In genomic region chr3:160649596-160649995, GRCh38 we compare ENCODE assay signal across 25 cellular contexts. TPM values are rescaled to one million over a fixed set of nuclear protein-coding genes. Genes with fewer than 3 reads are reported as not detected.
DNase-seq lines count a peak whose midpoint lies in the region; FAIRE-seq and TF ChIP-seq lines count a peak whose summit lies in the region.
"Had no signal": no experiment of that assay in that cellular context is flagged by ENCODE, and none has a peak within 500 bp of the region (broad histone marks: within the 10 kb centered on the region; RNA-seq: fewer than 3 reads in every experiment).

No MANE protein-coding gene starts in this region.

- H3K9me1 ChIP-seq in endothelial cell of umbilical vein (replicated peaks; ENCODE audit: control insufficient read depth, extremely low read depth, insufficient read depth, low read length): no peaks in the 10 kb centered on the region

- dilution Hi-C loops in endothelial cell of umbilical vein (cut with MboI; ENCODE audit: extremely low pct_ligation_motif_present, low sequenced_read_pairs): no loop called here

- no peak overlapping the region for H3K4me2 ChIP-seq in endothelial cell of umbilical vein (ENCODE audit: insufficient read depth, low read length)

- H3K27ac ChIP-seq in endothelial cell of umbilical vein (ENCODE audit: insufficient read depth, low read depth, low read length) (no peak overlapping the region), spleen (no peak overlapping the region)
- H3K27ac ChIP-seq: SJCRH30 had no signal

- no peaks in the 10 kb centered on the region for H3K36me3 ChIP-seq in MG63
- no peaks in the 10 kb centered on the region for H3K36me3 ChIP-seq in endothelial cell of umbilical vein (ENCODE audit: control insufficient read depth in 2 of 2, extremely low read depth in 1 of 2, insufficient read depth in 2 of 2, low read length in 2 of 2)
- no peaks in the 10 kb centered on the region for H3K36me3 ChIP-seq in spleen
- H3K36me3 ChIP-seq: SJCRH30 had no signal

- H2AFZ ChIP-seq in endothelial cell of umbilical vein (ENCODE audit: low read depth, low read length): no peak overlapping the region

- H3K4me3 ChIP-seq in AG10803 (ENCODE audit: low read length) (no peak overlapping the region), MG63 (no peak overlapping the region), endothelial cell of umbilical vein (replicated peaks in 1 of 3; ENCODE audit: insufficient read depth in 1 of 3, low read depth in 1 of 3, low read length in 3 of 3) (no peak overlapping the region), spleen (no peak overlapping the region)
- H3K4me3 ChIP-seq: SJCRH30 had no signal

- 80 to 97% (median 94%) methylated on average over 3 of the region's 3 CpGs for WGBS in spleen, 5 donors

- DNase-seq in AG10803 (ENCODE audit: low read depth) (peak; percentile 5), MG63 (peak; percentile 19), endothelial cell of umbilical vein (ENCODE audit: low read depth, low spot score) (no peak), kidney tubule cell (ENCODE audit: low spot score) (peak; percentile 57), NCI-H1694 (lab: John Stamatoyannopoulos, UW) (no peak), DMS153 treated with DMSO at 0.1 percent for 48 hours (lab: John Stamatoyannopoulos, UW; ENCODE audit: unreplicated experiment) (no peak), posterior cingulate gyrus (no peak), spleen (no peak)
- DNase-seq: 8988T, ACHN, Calu3, KBM-7, NCI-H1048, NCI-H1694 treated with DMSO at 0.1 percent for 48 hours, NCI-H2081, NCI-H2227 treated with DMSO at 0.1 percent for 48 hours, NCI-H510A, NCI-H748 treated with DMSO at 0.1 percent for 48 hours, SJCRH30 had no signal

- intact Hi-C loops in endothelial cell of umbilical vein (cut with micrococcal nuclease): no loop called here
- intact Hi-C loops in posterior cingulate gyrus (cut with DNase I): no loop called here
- intact Hi-C loops in spleen (cut with DNase I; ENCODE audit: low total_unique reads): no loop called here

- H3K4me1 ChIP-seq in endothelial cell of umbilical vein (ENCODE audit: control insufficient read depth, extremely low read depth, insufficient read depth, low read length): no peaks in the 10 kb centered on the region
- H3K4me1 ChIP-seq in spleen: no peaks in the 10 kb centered on the region
- H3K4me1 ChIP-seq: SJCRH30 had no signal

- H4K20me1 ChIP-seq in endothelial cell of umbilical vein (replicated peaks; ENCODE audit: control insufficient read depth, extremely low read depth, insufficient read depth, low read length): no peaks in the 10 kb centered on the region

- H3K79me2 ChIP-seq in endothelial cell of umbilical vein (ENCODE audit: control insufficient read depth, insufficient read depth, low read length): no peaks in the 10 kb centered on the region

- TF ChIP-seq POLR2A in endothelial cell of umbilical vein (IDR thresholded peaks at IDR 0.05; ENCODE audit: low read depth, low read length) (no peak), spleen (IDR thresholded peaks at IDR 0.05) (no peak)

- H3K9me3 ChIP-seq in MG63 (no peaks in the 10 kb centered on the region), endothelial cell of umbilical vein (replicated peaks; ENCODE audit: control insufficient read depth, insufficient read depth, low read length) (no peaks in the 10 kb centered on the region), spleen (no peaks in the 10 kb centered on the region)
- H3K9me3 ChIP-seq: SJCRH30 had no signal

- H3K9ac ChIP-seq in endothelial cell of umbilical vein (replicated peaks; ENCODE audit: extremely low read depth, insufficient read depth, low read length): no peak overlapping the region

- CTCF ChIA-PET in endothelial cell of umbilical vein (lab: Charles Lee): interaction anchor here (1.1 to 1.4 kb wide), 3 partner anchors 16 to 86 kb away, joined by 3 read pairs; no protein-coding TSS in a partner anchor

- FAIRE-seq in endothelial cell of umbilical vein (lab: Jason Lieb, UNC): no peak
- FAIRE-seq: GM18507, H1 had no signal

- POLR2A ChIA-PET in endothelial cell of umbilical vein (lab: Charles Lee): interaction anchor here (0.6 kb wide), 1 partner anchor 89 kb away, joined by 4 read pairs; no protein-coding TSS in a partner anchor

- H3K27me3 ChIP-seq in MG63: no peaks in the 10 kb centered on the region
- no peaks in the 10 kb centered on the region for H3K27me3 ChIP-seq in endothelial cell of umbilical vein (ENCODE audit: control insufficient read depth in 2 of 2, insufficient read depth in 2 of 2, low read length in 2 of 2)
- no peaks in the 10 kb centered on the region for H3K27me3 ChIP-seq in spleen (replicated peaks in 1 of 7)
- H3K27me3 ChIP-seq: SJCRH30 had no signal

- TF ChIP-seq CTCF in AG10803 (conservative IDR thresholded peaks at IDR 0.05; ENCODE audit: low read length) (no peak), endothelial cell of umbilical vein (IDR thresholded peaks at IDR 0.05; ENCODE audit: extremely low read depth in 1 of 2, insufficient read depth in 1 of 2, low read depth in 1 of 2, low read length in 2 of 2) (no peak), spleen (IDR thresholded peaks at IDR 0.05 in 8 of 11, conservative IDR thresholded peaks at IDR 0.05 in 3 of 11) (no peak)

- BruUV-seq in endothelial cell of umbilical vein (replicated peaks; lab: Mats Ljungman, UMichigan): no TSS peak

TF ChIP-seq in endothelial cell of umbilical vein, 7 proteins besides CTCF, POLR2A, EP300 and RAD21:
- TF ChIP-seq MYC (IDR thresholded peaks at IDR 0.05; ENCODE audit: low read depth, low read length): no peak
- peak; percentile 30 for TF ChIP-seq FOS (IDR thresholded peaks at IDR 0.05; ENCODE audit: borderline replicate concordance, insufficient read depth, low read length)
- TF ChIP-seq JUN (IDR thresholded peaks at IDR 0.05; ENCODE audit: borderline replicate concordance, insufficient read depth, insufficient read length, low read depth): no peak

RNA-seq across cellular contexts. Expression of gene ARL14, which starts 27.4 kb away (rescaled TPM):
- total RNA-seq in MG63 (2014; rRNA removed; shearing (Covaris generic); ENCODE audit: low replicate concordance): not detected in 2 replicates
- total RNA-seq in endothelial cell of umbilical vein (not detected in 2 replicates), spleen (under 1 TPM in 1 of 7 donors, not detected in 6; 0.39 TPM)
- polyA plus RNA-seq in endothelial cell of umbilical vein (not detected in 2 replicates), spleen (under 1 TPM in 2 of 3 donors, not detected in 1; 0.11 to 0.26 TPM)
- 0.05 and 0.13 TPM in 2 replicates for polyA plus RNA-seq in endothelial cell of umbilical vein (2011; cell fraction: cytosol; rRNA removed)
- 0.14 and 0.16 TPM in 2 replicates for polyA plus RNA-seq in endothelial cell of umbilical vein (2011; cell fraction: nucleus; rRNA removed)
- polyA plus RNA-seq in endothelial cell of umbilical vein (2012): not detected in 2 replicates
- not detected in 2 replicates for polyA minus RNA-seq in endothelial cell of umbilical vein
- not detected for polyA minus RNA-seq in endothelial cell of umbilical vein (2011; cell fraction: cytosol; rRNA and poly(A)+ RNA removed)
- polyA minus RNA-seq in endothelial cell of umbilical vein (2011; cell fraction: nucleus; rRNA and poly(A)+ RNA removed): not detected in 2 replicates
- total RNA-seq: H1, LHCN-M2, Right ventricle myocardium inferior, RPMI7951, SJCRH30 had no signal
- polyA plus RNA-seq: BJ, H1 had no signal

Comparison
In these comparisons a context has a peak if more than half of its experiments do, and no peak if none do; other contexts are left out.
1. DNase-seq: peak in AG10803 (single experiment), MG63 (single experiment) and kidney tubule cell (single experiment); none in endothelial cell of umbilical vein (single experiment), NCI-H1694 (single experiment), DMS153 treated with DMSO at 0.1 percent for 48 hours (single experiment), posterior cingulate gyrus (0 of 10) and spleen (single experiment).